ENCODE assay signal across 15 cellular contexts in the genomic region with DNA sequence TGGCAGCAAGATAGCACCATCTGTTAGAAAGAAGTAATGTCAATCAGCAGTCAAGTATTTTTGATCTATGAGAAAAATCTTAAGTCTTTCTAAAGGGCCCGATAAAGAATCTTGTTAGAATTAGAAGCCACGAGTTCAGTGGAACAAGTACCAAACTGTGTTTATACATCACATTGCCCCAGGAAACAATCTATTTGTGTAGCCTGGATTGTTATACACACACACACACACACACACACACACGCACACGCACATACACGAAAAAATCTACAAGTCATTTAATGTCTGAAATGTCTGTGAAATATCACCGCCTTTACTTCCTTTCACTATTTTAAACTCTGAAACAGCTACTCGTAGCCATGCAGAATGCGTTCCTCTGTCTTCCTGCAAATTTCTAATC.
"Had no signal": no experiment of that assay in that cellular context is flagged by ENCODE, and none has a peak within 500 bp of the region (broad histone marks: within the 10 kb centered on the region; RNA-seq: fewer than 3 reads in every experiment).

No MANE protein-coding gene starts in this region.

- DNase-seq: dermis blood vessel endothelial cell; heart left ventricle; hypothalamus; kidney glomerular epithelial cell; natural killer cell; posterior cingulate gyrus; spleen; stimulated activated CD4-positive, alpha-beta T cell treated with anti-CD3 and anti-CD28 coated beads, Interleukin-15, amount 100 ng/mL, for 24 hours; stimulated activated CD4-positive, alpha-beta T cell treated with anti-CD3 and anti-CD28 coated beads, Interleukin-1b, Interleukin-23, amount 100 ng/mL, for 48 hours; stimulated activated CD4-positive, alpha-beta T cell treated with anti-CD3 and anti-CD28 coated beads, Interleukin-4, amount 100 ng/mL, for 4 hours; stimulated activated naive B cell treated with anti-CD40 and anti-IgM and Interleukin-4, amounts not matched to agents 10 μg/mL and 1 μg/mL and 100 μg/mL, for 72 hours; stomach; substantia nigra; uterus had no signal

- H3K4me3 ChIP-seq: heart left ventricle, spleen, stomach, uterus had no signal

- H3K27me3 ChIP-seq: heart left ventricle, spleen, stomach, uterus had no signal

- H3K27ac ChIP-seq: heart left ventricle, spleen, uterus had no signal

- H3K4me1 ChIP-seq: uterus had no signal

- H3K9me3 ChIP-seq: heart left ventricle, stomach, uterus had no signal

- ATAC-seq: heart left ventricle; natural killer cell; sciatic nerve; stimulated activated naive B cell treated with anti-CD40 and anti-IgM and Interleukin-4, amounts not matched to agents 10 μg/mL and 1 μg/mL and 100 μg/mL, for 72 hours had no signal

- H3K36me3 ChIP-seq: heart left ventricle, spleen, stomach, uterus had no signal
